1 cellular context compared by ENCODE assay signal in the genomic region with DNA sequence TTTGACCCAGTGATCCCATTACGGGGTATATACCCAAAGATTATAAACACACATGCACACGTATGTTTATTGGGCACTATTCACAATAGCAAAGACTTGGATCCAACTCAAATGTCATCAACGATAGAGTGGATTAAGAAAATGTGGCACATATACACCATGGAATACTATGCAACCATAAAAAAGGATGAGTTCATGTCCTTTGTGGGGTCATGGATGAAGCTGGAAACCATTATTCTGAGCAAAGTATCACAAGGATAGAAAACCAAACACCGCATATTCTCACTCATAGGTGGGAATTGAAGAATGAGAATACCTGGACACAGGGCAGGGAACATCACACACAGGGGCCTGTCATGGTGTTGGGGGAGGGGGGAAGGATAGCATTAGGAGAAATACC. TPM values are rescaled to one million over a fixed set of nuclear protein-coding genes. Genes with fewer than 3 reads are reported as not detected.
"Had no signal": no experiment of that assay in that cellular context is flagged by ENCODE, and none has a peak within 500 bp of the region (broad histone marks: within the 10 kb centered on the region; RNA-seq: fewer than 3 reads in every experiment).

No MANE protein-coding gene starts in this region.

RNA-seq across cellular contexts. Expression of gene MSH4, which starts 12.8 kb away (rescaled TPM):
- total RNA-seq: mesenteric fat pad had no signal
